18 cellular contexts compared by ENCODE assay signal in the genomic region with DNA sequence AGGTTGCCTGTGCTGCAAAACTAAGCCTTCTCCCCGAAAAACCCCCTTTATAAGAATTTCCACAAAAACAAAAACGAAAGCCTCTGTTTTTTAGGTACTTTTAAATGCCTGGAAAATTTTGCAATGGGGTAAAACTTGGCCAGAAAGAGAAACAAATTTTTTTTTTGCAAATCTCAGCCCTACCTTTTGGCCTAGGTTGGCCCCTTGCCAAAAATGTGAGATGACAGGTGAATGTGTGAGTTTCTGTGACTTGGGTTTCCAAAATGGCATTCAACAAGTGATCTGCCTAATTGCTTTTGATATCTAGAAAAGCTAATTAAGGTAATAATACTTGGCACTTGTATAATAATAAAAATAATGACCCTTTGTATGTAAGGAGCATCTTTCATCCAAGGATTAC.
"Had no signal": no experiment of that assay in that cellular context is flagged by ENCODE, and none has a peak within 500 bp of the region (broad histone marks: within the 10 kb centered on the region; RNA-seq: fewer than 3 reads in every experiment).

No MANE protein-coding gene starts in this region.

- H3K4me1 ChIP-seq: SJCRH30 had no signal

- H3K4me3 ChIP-seq: SJCRH30 had no signal

- H3K36me3 ChIP-seq: SJCRH30 had no signal

- H3K9me3 ChIP-seq: SJCRH30 had no signal

- H3K27ac ChIP-seq: RWPE1, SJCRH30 had no signal

- DNase-seq: KBM-7, NCI-H1048, NCI-H146, NCI-H1694 treated with DMSO at 0.1 percent for 48 hours, NCI-H1930, NCI-H2081, NCI-H2107, NCI-H2227 treated with DMSO at 0.1 percent for 48 hours, NCI-H524, NCI-H526 treated with DMSO at 0.1 percent for 48 hours, NCI-H82, SHP77 treated with DMSO at 0.1 percent for 48 hours, SJCRH30, T-helper 1 cell, T-helper 2 cell had no signal

- ATAC-seq: Right ventricle myocardium inferior, SK-N-SH treated with all-trans-retinoic acid at 6 μM for 48 hours had no signal
